In genomic region chr17:36001862-36002603, GRCh38 we compare ENCODE assay signal across 1 cellular context.
TF ChIP-seq lines count a peak whose summit lies in the region.

No MANE protein-coding gene starts in this region.

TF ChIP-seq in HepG2, 621 proteins besides CTCF, POLR2A, EP300 and RAD21 (continued from another document):
- TF ChIP-seq ZSCAN30 (CRISPR knock-in tag; IDR thresholded peaks at IDR 0.05) = no peak
- no peak; the same call in 1 of the 2 replicates for TF ChIP-seq NCOR1 (IDR thresholded peaks at IDR 0.05; ENCODE audit: borderline replicate concordance, low read length)
- TF ChIP-seq ZNF558 (CRISPR knock-in tag; IDR thresholded peaks at IDR 0.05; ENCODE audit: borderline replicate concordance) = no peak
- no peak for TF ChIP-seq THAP8 (CRISPR knock-in tag; IDR thresholded peaks at IDR 0.05; ENCODE audit: borderline replicate concordance)
- TF ChIP-seq FOXP1 (IDR thresholded peaks at IDR 0.05) = no peak
- 0 out of 2 replicates have a peak, but pooled peaks have one; percentile 21 for TF ChIP-seq FOXP1 (CRISPR knock-in tag; IDR thresholded peaks at IDR 0.05)
- TF ChIP-seq ELF3 (CRISPR knock-in tag; IDR thresholded peaks at IDR 0.05) = 0 out of 2 replicates have a peak, but pooled peaks have one; percentile 26
- TF ChIP-seq GATAD1 (CRISPR knock-in tag; IDR thresholded peaks at IDR 0.05) = peak; percentile 35; the same call in 1 of the 2 replicates
- no peak for TF ChIP-seq ZNF546 (CRISPR knock-in tag; conservative IDR thresholded peaks at IDR 0.05)
- TF ChIP-seq MXD3 (CRISPR knock-in tag; IDR thresholded peaks at IDR 0.05) = no peak
- no peak for TF ChIP-seq KDM5A (IDR thresholded peaks at IDR 0.05; ENCODE audit: borderline replicate concordance, low read length)
- no peak for TF ChIP-seq CREBL2 (CRISPR knock-in tag; IDR thresholded peaks at IDR 0.05; ENCODE audit: borderline replicate concordance)
- 0 out of 2 replicates have a peak, but pooled peaks have one; percentile 17 for TF ChIP-seq NFYC (CRISPR knock-in tag; IDR thresholded peaks at IDR 0.05)
- TF ChIP-seq CBX1 (IDR thresholded peaks at IDR 0.05; ENCODE audit: low read depth) = no peak
- TF ChIP-seq SP1 (IDR thresholded peaks at IDR 0.05) = no peak
- TF ChIP-seq SP1 (CRISPR knock-in tag; IDR thresholded peaks at IDR 0.05) = peak; percentile 67
- TF ChIP-seq ZNF326 (CRISPR knock-in tag; IDR thresholded peaks at IDR 0.05; ENCODE audit: borderline replicate concordance) = no peak
- no peak for TF ChIP-seq ZFP1 (CRISPR knock-in tag; IDR thresholded peaks at IDR 0.05)
- TF ChIP-seq ZBTB14 (CRISPR knock-in tag; IDR thresholded peaks at IDR 0.05) = no peak
- no peak for TF ChIP-seq ZNF720 (CRISPR knock-in tag; IDR thresholded peaks at IDR 0.05)
- TF ChIP-seq POLR2G (IDR thresholded peaks at IDR 0.05; ENCODE audit: low read depth, low read length) = peak; percentile 74
- TF ChIP-seq ERF (CRISPR knock-in tag; IDR thresholded peaks at IDR 0.05) = no peak
- TF ChIP-seq REST (IDR thresholded peaks at IDR 0.05; ENCODE audit: borderline replicate concordance in 1 of 2, low read depth in 1 of 2, low read length in 2 of 2) = no peak; a peak in 1 of 4 replicates
- 0 out of 2 replicates have a peak, but pooled peaks have one; percentile 44 for TF ChIP-seq HHEX (CRISPR knock-in tag; IDR thresholded peaks at IDR 0.05)
- TF ChIP-seq HNF1A (IDR thresholded peaks at IDR 0.05; ENCODE audit: low read depth) = no peak
- peak; percentile 35; the same call in 1 of the 2 replicates for TF ChIP-seq HNF1A (CRISPR knock-in tag; IDR thresholded peaks at IDR 0.05; ENCODE audit: borderline replicate concordance)
- TF ChIP-seq NR2F6 (IDR thresholded peaks at IDR 0.05) = peak; percentile 61; the same call in 1 of the 2 replicates
- TF ChIP-seq NR2F6 (CRISPR knock-in tag; IDR thresholded peaks at IDR 0.05) = peak; percentile 60; the same call in 1 of the 2 replicates
- TF ChIP-seq CERS6 (CRISPR knock-in tag; IDR thresholded peaks at IDR 0.05) = no peak
- no peak for TF ChIP-seq ZNF30 (CRISPR knock-in tag; IDR thresholded peaks at IDR 0.05)
- no peak for TF ChIP-seq ZNF550 (CRISPR knock-in tag; IDR thresholded peaks at IDR 0.05; ENCODE audit: borderline replicate concordance)
